ENCODE assay signal across 9 cellular contexts in the genomic region with DNA sequence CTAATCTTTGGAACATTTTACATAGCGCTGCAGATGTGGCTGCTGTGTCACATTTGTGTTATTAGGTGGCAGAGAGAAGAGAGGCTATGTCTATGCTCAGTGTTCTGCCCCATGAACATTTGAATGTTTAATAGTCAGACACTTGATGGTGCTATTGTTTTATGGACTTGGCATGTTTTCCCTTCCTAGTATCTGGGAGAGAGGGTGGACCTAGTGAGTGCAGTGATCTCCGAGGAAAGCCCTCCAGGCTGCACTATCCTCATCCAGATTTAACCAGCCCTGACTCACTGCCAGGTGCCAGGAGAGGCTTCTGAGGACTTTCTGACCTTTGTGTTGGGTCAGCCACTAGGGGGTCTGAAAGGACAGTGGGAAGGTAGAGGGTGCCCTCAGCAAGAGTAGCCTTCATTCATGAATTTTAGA. TPM values are rescaled to one million over a fixed set of nuclear protein-coding genes. Genes with fewer than 3 reads are reported as not detected.
DNase-seq lines count a peak whose midpoint lies in the region; ATAC-seq and TF ChIP-seq lines count a peak whose summit lies in the region.
"Had no signal": no experiment of that assay in that cellular context is flagged by ENCODE, and none has a peak within 500 bp of the region (broad histone marks: within the 10 kb centered on the region; RNA-seq: fewer than 3 reads in every experiment).

No MANE protein-coding gene starts in this region.

- peaks cover 5 to 7% of the 10 kb centered on the region in 2 donors for H3K4me1 Mint-ChIP-seq in immature natural killer cell

- no peaks in the 10 kb centered on the region for H3K9me3 ChIP-seq in PC-9 (ENCODE audit: insufficient read depth, low read depth)
- no peaks in the 10 kb centered on the region for H3K9me3 ChIP-seq in neuronal stem cell (replicated peaks in 1 of 2; ENCODE audit: control insufficient read depth in 2 of 2, insufficient read depth in 1 of 2, low read depth in 1 of 2, low read length in 2 of 2)
- H3K9me3 ChIP-seq in gastrocnemius medialis = no peaks in the 10 kb centered on the region

- TF ChIP-seq POLR2A in gastrocnemius medialis (IDR thresholded peaks at IDR 0.05) = no peak

- H3K14ac ChIP-seq in neuronal stem cell (ENCODE audit: low read length) = no peak overlapping the region

- H3K18ac ChIP-seq in neuronal stem cell (ENCODE audit: low read length) = no peak overlapping the region

- WGBS in neuronal stem cell (ENCODE audit: extremely low coverage in 2 of 2, insufficient read length in 2 of 2, insufficient replicate concordance in 1 of 2), 2 donors = no CpG with 5 or more reads among the region's 2 CpGs

- H3K4me3 ChIP-seq in PC-9 (no peak overlapping the region), neuronal stem cell (ENCODE audit: low read length in 2 of 2) (no peak overlapping the region), gastrocnemius medialis (no peak overlapping the region)

- no peak overlapping the region for H2BK12ac ChIP-seq in neuronal stem cell (ENCODE audit: low read length)

- no TSS peak for BruUV-seq in PC-9 (replicated peaks; lab: Mats Ljungman, UMichigan)

- no peak overlapping the region for H2BK120ac ChIP-seq in neuronal stem cell (ENCODE audit: low read depth, low read length)

- H3K27ac Mint-ChIP-seq in immature natural killer cell = peak overlapping the region in 4 of 6 donors; percentile 19 to 51 (median 39)

- H3K9me3 Mint-ChIP-seq in immature natural killer cell = no peaks in the 10 kb centered on the region

- no peak overlapping the region for H3K23ac ChIP-seq in neuronal stem cell (ENCODE audit: low read depth, low read length, poor library complexity)

- H2AFZ ChIP-seq in PC-9 (no peak overlapping the region), neuronal stem cell (ENCODE audit: low read length) (no peak overlapping the region)

- no peak overlapping the region for H2BK5ac ChIP-seq in neuronal stem cell (ENCODE audit: low read length)

- H2BK15ac ChIP-seq in neuronal stem cell (ENCODE audit: low read length) = no peak overlapping the region

- no peak overlapping the region for H3K4me3 Mint-ChIP-seq in immature natural killer cell

- in situ Hi-C loops in gastrocnemius medialis (cut with MboI; ENCODE audit: low sequenced_read_pairs in 4 of 4) = loop anchor here in 2 of 4 donors (10.0 to 25.0 kb wide), 3 partner anchors 225 to 248 kb away; no protein-coding TSS in a partner anchor

- H3K9ac ChIP-seq in neuronal stem cell (ENCODE audit: low read depth, low read length, poor library complexity) = no peak overlapping the region

- H3K27me3 ChIP-seq in PC-9 (ENCODE audit: insufficient read depth, low read depth) = no peaks in the 10 kb centered on the region
- H3K27me3 ChIP-seq in neuronal stem cell (ENCODE audit: control insufficient read depth in 3 of 3, insufficient read depth in 3 of 3, low read depth in 1 of 3, low read length in 3 of 3) = no peaks in the 10 kb centered on the region
- H3K27me3 ChIP-seq in gastrocnemius medialis = no peaks in the 10 kb centered on the region

- no peak overlapping the region for H3K27ac ChIP-seq in PC-9
- H3K27ac ChIP-seq in neuronal stem cell (replicated peaks; ENCODE audit: low read length) = no peak overlapping the region
- no peak overlapping the region for H3K27ac ChIP-seq in gastrocnemius medialis

- peaks cover 17% of the 10 kb centered on the region for H4K20me1 ChIP-seq in PC-9 (ENCODE audit: insufficient read depth)

- H3K4ac ChIP-seq in neuronal stem cell (ENCODE audit: low read length) = no peak overlapping the region

- H3F3A ChIP-seq in PC-9 (ENCODE audit: insufficient read depth, low read depth) = peaks cover 15% of the 10 kb centered on the region; the same call in 1 of the 2 replicates

- H3K36me3 Mint-ChIP-seq in immature natural killer cell = peaks cover 13 to 46% (median 34%) of the 10 kb centered on the region in 3 donors

- H3K27me3 Mint-ChIP-seq in immature natural killer cell (ENCODE audit: low read depth in 3 of 3) = no peaks in the 10 kb centered on the region

- POLR2A ChIA-PET in PC-9 (lab: Charles Lee; ENCODE audit: unreplicated experiment) = no interaction called here

- no peaks in the 10 kb centered on the region for H3K79me1 ChIP-seq in neuronal stem cell (ENCODE audit: low read depth, low read length)

- no peaks in the 10 kb centered on the region for H3K9me2 ChIP-seq in PC-9 (ENCODE audit: insufficient read depth)

- intact Hi-C loops in PC-9 (cut with micrococcal nuclease; ENCODE audit: unreplicated experiment) = loop anchor here (5.0 to 10.0 kb wide), 3 partner anchors 108 to 425 kb away; no protein-coding TSS in a partner anchor
- intact Hi-C loops in gastrocnemius medialis (cut with DNase I; ENCODE audit: low total_unique reads) = loop anchor here (5.0 to 10.0 kb wide), 2 partner anchors 222 to 425 kb away; no protein-coding TSS in a partner anchor

- no peak overlapping the region for H3K4me2 ChIP-seq in PC-9
- H3K4me2 ChIP-seq in neuronal stem cell (ENCODE audit: insufficient read depth, low read length, poor library complexity, severe bottlenecking) = no peak overlapping the region

- no peak overlapping the region for H2AK5ac ChIP-seq in neuronal stem cell (ENCODE audit: low read depth, low read length)

- CTCF ChIA-PET in PC-9 (lab: Charles Lee) = interaction anchor here (0.6 kb wide), 1 partner anchor 108 kb away, joined by 3 read pairs; no protein-coding TSS in a partner anchor

- peak; percentile 31; the same call in 1 of the 2 replicates for TF ChIP-seq CTCF in PC-9 (conservative IDR thresholded peaks at IDR 0.05)
- no peak for TF ChIP-seq CTCF in gastrocnemius medialis (IDR thresholded peaks at IDR 0.05 in 4 of 5, conservative IDR thresholded peaks at IDR 0.05 in 1 of 5)

- no peak overlapping the region for H4K91ac ChIP-seq in neuronal stem cell (ENCODE audit: low read depth, low read length, poor library complexity)

- H3K36me3 ChIP-seq in PC-9 (ENCODE audit: low read depth) (peaks cover 38% of the 10 kb centered on the region), neuronal stem cell (replicated peaks in 1 of 2; ENCODE audit: control insufficient read depth in 2 of 2, insufficient read depth in 2 of 2, low read length in 2 of 2) (peaks cover 11 to 100% of the 10 kb centered on the region in 2 donors), gastrocnemius medialis (peaks cover 0 to 87% of the 10 kb centered on the region in 2 donors)

- no peaks in the 10 kb centered on the region for H3K4me1 ChIP-seq in PC-9 (replicated peaks; ENCODE audit: insufficient read depth)
- no peaks in the 10 kb centered on the region for H3K4me1 ChIP-seq in neuronal stem cell (ENCODE audit: control insufficient read depth in 2 of 2, insufficient read depth in 1 of 2, low read depth in 1 of 2, low read length in 2 of 2)
- no peaks in the 10 kb centered on the region for H3K4me1 ChIP-seq in gastrocnemius medialis

- H4K8ac ChIP-seq in neuronal stem cell (ENCODE audit: low read depth, low read length) = no peak overlapping the region

- H3K79me2 ChIP-seq in PC-9 (ENCODE audit: low read depth) = no peaks in the 10 kb centered on the region

- ATAC-seq in GM19395 (IDR thresholded peaks at IDR 0.05; ENCODE audit: unreplicated experiment) (peak; percentile 42), gastrocnemius medialis (no peak)

- peak; percentile 12 for DNase-seq in COLO668 (lab: John Stamatoyannopoulos, UW; ENCODE audit: unreplicated experiment)
- DNase-seq in PC-9 = no peak
- no peak for DNase-seq in immature natural killer cell
- DNase-seq in activated CD4-positive, alpha-beta T cell treated with anti-CD3 and anti-CD28 coated beads for 4 hours = no peak
- DNase-seq in ecto neural progenitor cell (ENCODE audit: low spot score) = no peak
- DNase-seq in neuronal stem cell (ENCODE audit: low spot score) = no peak
- DNase-seq in gastrocnemius medialis = no peak
- DNase-seq: left cardiac atrium had no signal

RNA-seq across cellular contexts. Expression of gene ZFC3H1, which starts 24.3 kb away (rescaled TPM):
- total RNA-seq in PC-9 (2021) (47.4 and 53.4 TPM in 2 replicates), gastrocnemius medialis (10 to 100 TPM in 2 of 4 donors, 1 to 10 TPM in 2; 6.5 to 26.4 (median 9.1) TPM)
- 10 to 100 TPM; 10.5 to 30.8 (median 19.8) TPM for polyA plus RNA-seq in immature natural killer cell
- 27.6 TPM for polyA plus RNA-seq in neuronal stem cell (2013, experiment 1 of 2)
- polyA plus RNA-seq in neuronal stem cell (2013, experiment 2 of 2) = 28.0 TPM

RNA-seq across cellular contexts. Expression of gene THAP2, which starts 24.8 kb away (rescaled TPM):
- total RNA-seq in PC-9 (2021) (4.0 and 7.0 TPM in 2 replicates), gastrocnemius medialis (1 to 10 TPM in 3 of 4 donors, under 1 TPM in 1; 0.93 to 6.6 (median 3.2) TPM)
- 1 to 10 TPM; 2.1 to 7.4 (median 5.9) TPM for polyA plus RNA-seq in immature natural killer cell
- 15.2 TPM for polyA plus RNA-seq in neuronal stem cell (2013, experiment 1 of 2)
- polyA plus RNA-seq in neuronal stem cell (2013, experiment 2 of 2) = 15.2 TPM

RNA-seq across cellular contexts. Expression of gene TMEM19, which starts 46.5 kb away (rescaled TPM):
- total RNA-seq in PC-9 (2021) (17.3 and 39.5 TPM in 2 replicates), gastrocnemius medialis (10 to 100 TPM in 3 of 4 donors, 1 to 10 TPM in 1; 9.3 to 47.0 (median 21.4) TPM)
- polyA plus RNA-seq in immature natural killer cell = 10 to 100 TPM; 46.8 to 61.6 (median 50.3) TPM
- 4.7 TPM for polyA plus RNA-seq in neuronal stem cell (2013, experiment 1 of 2)
- polyA plus RNA-seq in neuronal stem cell (2013, experiment 2 of 2) = 4.9 TPM
